In genomic region chr1:13751458-13751871, GRCh38 we compare ENCODE assay signal across 11 cellular contexts. TPM values are rescaled to one million over a fixed set of nuclear protein-coding genes. Genes with fewer than 3 reads are reported as not detected.
DNase-seq lines count a peak whose midpoint lies in the region; ATAC-seq lines count a peak whose summit lies in the region.
"Had no signal": no experiment of that assay in that cellular context is flagged by ENCODE, and none has a peak within 500 bp of the region (broad histone marks: within the 10 kb centered on the region; RNA-seq: fewer than 3 reads in every experiment).

No MANE protein-coding gene starts in this region.

- peak overlapping the region; percentile 99 for H3K4me3 Mint-ChIP-seq in activated T-cell treated with anti-CD3 and anti-CD28 coated beads, Interleukin-2, amount 50 U/mL, for 24 hours
- H3K4me3 Mint-ChIP-seq in central memory CD8-positive, alpha-beta T cell = peak overlapping the region; percentile 55
- H3K4me3 Mint-ChIP-seq in stimulated activated effector memory CD8-positive, alpha-beta T cell treated with anti-CD3 and anti-CD28 coated beads, Interleukin-12 subunit alpha, Interleukin-12 subunit beta, amount 100 ng/mL, for 72 hours = peak overlapping the region; percentile 95

- no peaks in the 10 kb centered on the region for H3K9me3 Mint-ChIP-seq in activated T-cell treated with anti-CD3 and anti-CD28 coated beads, Interleukin-2, amount 50 U/mL, for 24 hours
- H3K9me3 Mint-ChIP-seq in central memory CD8-positive, alpha-beta T cell = no peaks in the 10 kb centered on the region
- no peaks in the 10 kb centered on the region for H3K9me3 Mint-ChIP-seq in stimulated activated effector memory CD8-positive, alpha-beta T cell treated with anti-CD3 and anti-CD28 coated beads, Interleukin-12 subunit alpha, Interleukin-12 subunit beta, amount 100 ng/mL, for 72 hours
- H3K9me3 Mint-ChIP-seq in activated naive CD4-positive, alpha-beta T cell treated with anti-CD3 and anti-CD28 coated beads, Interleukin-2, amount 50 U/mL, for 72 hours = no peaks in the 10 kb centered on the region

- ATAC-seq in HG03571 (IDR thresholded peaks at IDR 0.05; ENCODE audit: unreplicated experiment) = peak; percentile 40
- no peak for ATAC-seq in central memory CD8-positive, alpha-beta T cell (replicated peaks; ENCODE audit: extremely low read depth, poor library complexity, severe bottlenecking)
- peak; percentile 8 for ATAC-seq in stimulated activated effector memory CD8-positive, alpha-beta T cell treated with anti-CD3 and anti-CD28 coated beads, Interleukin-12 subunit alpha, Interleukin-12 subunit beta, amount 100 ng/mL, for 72 hours
- no peak for ATAC-seq in activated naive CD4-positive, alpha-beta T cell treated with anti-CD3 and anti-CD28 coated beads, Interleukin-2, amount 50 U/mL, for 72 hours

- H3K36me3 Mint-ChIP-seq in activated T-cell treated with anti-CD3 and anti-CD28 coated beads, Interleukin-2, amount 50 U/mL, for 24 hours (ENCODE audit: low read depth) = peaks cover 67% of the 10 kb centered on the region
- peaks cover 44% of the 10 kb centered on the region for H3K36me3 Mint-ChIP-seq in central memory CD8-positive, alpha-beta T cell (ENCODE audit: insufficient read depth)
- peaks cover 73% of the 10 kb centered on the region for H3K36me3 Mint-ChIP-seq in stimulated activated effector memory CD8-positive, alpha-beta T cell treated with anti-CD3 and anti-CD28 coated beads, Interleukin-12 subunit alpha, Interleukin-12 subunit beta, amount 100 ng/mL, for 72 hours
- peaks cover 20 to 38% of the 10 kb centered on the region in 2 donors for H3K36me3 Mint-ChIP-seq in activated naive CD4-positive, alpha-beta T cell treated with anti-CD3 and anti-CD28 coated beads, Interleukin-2, amount 50 U/mL, for 72 hours

- H3K27me3 Mint-ChIP-seq in activated T-cell treated with anti-CD3 and anti-CD28 coated beads, Interleukin-2, amount 50 U/mL, for 24 hours = no peaks in the 10 kb centered on the region
- H3K27me3 Mint-ChIP-seq in central memory CD8-positive, alpha-beta T cell = no peaks in the 10 kb centered on the region
- H3K27me3 Mint-ChIP-seq: progenitor cell of endocrine pancreas had no signal

- H3K27ac Mint-ChIP-seq in activated T-cell treated with anti-CD3 and anti-CD28 coated beads, Interleukin-2, amount 50 U/mL, for 24 hours = no peak overlapping the region
- peak overlapping the region; percentile 91 for H3K27ac Mint-ChIP-seq in central memory CD8-positive, alpha-beta T cell (ENCODE audit: low read depth)
- H3K27ac Mint-ChIP-seq in stimulated activated effector memory CD8-positive, alpha-beta T cell treated with anti-CD3 and anti-CD28 coated beads, Interleukin-12 subunit alpha, Interleukin-12 subunit beta, amount 100 ng/mL, for 72 hours = peak overlapping the region; percentile 95
- H3K27ac Mint-ChIP-seq in activated naive CD4-positive, alpha-beta T cell treated with anti-CD3 and anti-CD28 coated beads, Interleukin-2, amount 50 U/mL, for 72 hours = no peak overlapping the region
- H3K27ac Mint-ChIP-seq: progenitor cell of endocrine pancreas had no signal

- no peak for DNase-seq in activated T-cell treated with anti-CD3 and anti-CD28 coated beads, Interleukin-2, amount 50 U/mL, for 24 hours
- DNase-seq in activated T-cell treated with anti-CD3 and anti-CD28 coated beads, Interleukin-2, amount 50 U/mL, for 48 hours = no peak
- no peak for DNase-seq in central memory CD8-positive, alpha-beta T cell (ENCODE audit: low spot score in 2 of 2)
- no peak for DNase-seq in stimulated activated effector memory CD8-positive, alpha-beta T cell treated with anti-CD3 and anti-CD28 coated beads, Interleukin-12 subunit alpha, Interleukin-12 subunit beta, amount 100 ng/mL, for 72 hours (ENCODE audit: low spot score in 2 of 2)
- no peak for DNase-seq in stimulated activated CD4-positive, alpha-beta T cell treated with anti-CD3 and anti-CD28 coated beads, Interleukin-2, amount 100 ng/mL, for 48 hours
- DNase-seq in NCI-H82 treated with DMSO at 0.1 percent for 48 hours (lab: John Stamatoyannopoulos, UW; ENCODE audit: unreplicated experiment) = no peak
- no peak for DNase-seq in activated naive CD4-positive, alpha-beta T cell treated with anti-CD3 and anti-CD28 coated beads, Interleukin-2, amount 50 U/mL, for 72 hours (ENCODE audit: low spot score in 2 of 2)
- DNase-seq: activated CD4-positive, alpha-beta T cell treated with anti-CD3 and anti-CD28 coated beads, Interleukin-2, amount 50 U/mL, for 4 hours; cortex of kidney had no signal

- peaks cover 70% of the 10 kb centered on the region for H3K4me1 Mint-ChIP-seq in activated T-cell treated with anti-CD3 and anti-CD28 coated beads, Interleukin-2, amount 50 U/mL, for 24 hours (ENCODE audit: low read depth)
- peaks cover 60% of the 10 kb centered on the region for H3K4me1 Mint-ChIP-seq in central memory CD8-positive, alpha-beta T cell
- H3K4me1 Mint-ChIP-seq in stimulated activated effector memory CD8-positive, alpha-beta T cell treated with anti-CD3 and anti-CD28 coated beads, Interleukin-12 subunit alpha, Interleukin-12 subunit beta, amount 100 ng/mL, for 72 hours = peaks cover 61% of the 10 kb centered on the region

RNA-seq across cellular contexts. Expression of gene PRDM2, which starts 51.5 kb away (rescaled TPM):
- 10 to 100 TPM; 44.0 to 64.3 TPM for total RNA-seq in activated naive CD4-positive, alpha-beta T cell treated with anti-CD3 and anti-CD28 coated beads, Interleukin-2, amount 50 U/mL, for 72 hours

Comparison
In these comparisons a context has a peak if more than half of its experiments do, and no peak if none do; other contexts are left out.
1. H3K27ac Mint-ChIP-seq: peak in central memory CD8-positive, alpha-beta T cell (single experiment) and stimulated activated effector memory CD8-positive, alpha-beta T cell treated with anti-CD3 and anti-CD28 coated beads, Interleukin-12 subunit alpha, Interleukin-12 subunit beta, amount 100 ng/mL, for 72 hours (single experiment); none in activated T-cell treated with anti-CD3 and anti-CD28 coated beads, Interleukin-2, amount 50 U/mL, for 24 hours (single experiment) and activated naive CD4-positive, alpha-beta T cell treated with anti-CD3 and anti-CD28 coated beads, Interleukin-2, amount 50 U/mL, for 72 hours (0 of 2).
2. ATAC-seq: peak in HG03571 (single experiment) and stimulated activated effector memory CD8-positive, alpha-beta T cell treated with anti-CD3 and anti-CD28 coated beads, Interleukin-12 subunit alpha, Interleukin-12 subunit beta, amount 100 ng/mL, for 72 hours (single experiment); none in central memory CD8-positive, alpha-beta T cell (single experiment) and activated naive CD4-positive, alpha-beta T cell treated with anti-CD3 and anti-CD28 coated beads, Interleukin-2, amount 50 U/mL, for 72 hours (0 of 2).
3. Peak in every context shown above with its lines, with median percentiles within 50 percentile points of each other: H3K4me3 Mint-ChIP-seq.